In the genomic region with DNA sequence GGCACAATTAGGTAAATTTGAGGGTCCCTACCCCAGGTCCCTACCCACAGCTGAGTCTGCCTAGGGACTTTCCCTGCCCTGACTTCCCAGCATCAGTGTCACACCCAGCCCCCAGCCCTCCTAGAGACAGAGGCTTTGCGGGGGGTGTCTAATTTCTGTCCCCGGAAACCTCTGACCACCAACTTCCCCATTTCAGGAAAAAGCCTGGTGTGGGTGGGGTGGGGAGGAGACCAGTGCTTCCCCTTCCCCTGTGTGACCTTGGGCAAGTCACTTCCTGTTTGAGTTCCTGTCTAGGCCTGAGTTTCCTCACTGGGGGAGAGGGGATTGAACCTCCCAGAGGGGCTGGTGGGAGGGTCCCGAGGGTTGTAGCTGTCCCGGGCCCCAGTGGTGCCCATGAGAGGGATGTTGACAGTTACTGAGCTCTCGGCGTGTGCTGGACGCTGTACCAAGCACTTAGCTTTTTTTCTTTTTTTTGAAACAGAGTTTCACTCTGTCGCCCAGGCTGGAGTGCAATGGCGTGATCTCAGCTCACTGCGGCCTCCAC, we compare ENCODE assay signal across 8 cellular contexts. TPM values are rescaled to one million over a fixed set of nuclear protein-coding genes. Genes with fewer than 3 reads are reported as not detected.
DNase-seq lines count a peak whose midpoint lies in the region; ATAC-seq lines count a peak whose summit lies in the region.

No MANE protein-coding gene starts in this region.

- peak overlapping the region; percentile 37 for H3K4me3 Mint-ChIP-seq in activated naive CD8-positive, alpha-beta T cell treated with anti-CD3 and anti-CD28 coated beads, Interleukin-2, amount 50 U/mL, for 24 hours

- no peaks in the 10 kb centered on the region for H3K27me3 Mint-ChIP-seq in activated naive CD8-positive, alpha-beta T cell treated with anti-CD3 and anti-CD28 coated beads, Interleukin-2, amount 50 U/mL, for 24 hours

- DNase-seq in Karpas-422 (peak; percentile 84), midbrain (lab: John Stamatoyannopoulos, UW) (peak; percentile 24), 8988T (no peak), AG20443 (ENCODE audit: low spot score) (no peak), NCI-H2081 treated with DMSO at 0.1 percent for 48 hours (lab: John Stamatoyannopoulos, UW) (no peak)
- DNase-seq in activated naive CD8-positive, alpha-beta T cell treated with anti-CD3 and anti-CD28 coated beads, Interleukin-2, amount 50 U/mL, for 24 hours, result peak; percentile 48
- DNase-seq in central memory CD4-positive, alpha-beta T cell, result no peak

- H3K27ac Mint-ChIP-seq in activated naive CD8-positive, alpha-beta T cell treated with anti-CD3 and anti-CD28 coated beads, Interleukin-2, amount 50 U/mL, for 24 hours, result peak overlapping the region; percentile 76

- H3K27ac ChIP-seq in BLaER1 (peak overlapping the region; percentile 51; the same call in 1 of the 2 replicates), Karpas-422 (ENCODE audit: low read length) (peak overlapping the region; percentile 74)

- ATAC-seq in activated naive CD8-positive, alpha-beta T cell treated with anti-CD3 and anti-CD28 coated beads, Interleukin-2, amount 50 U/mL, for 24 hours, result peak; percentile 55

- no peak overlapping the region for H3K4me3 ChIP-seq in BLaER1
- peak overlapping the region; percentile 31; the same call in 1 of the 2 replicates for H3K4me3 ChIP-seq in Karpas-422 (ENCODE audit: low read length)

- peaks cover 90% of the 10 kb centered on the region for H4K20me1 ChIP-seq in BLaER1
- H4K20me1 ChIP-seq in Karpas-422 (ENCODE audit: insufficient read depth, low read depth, low read length), result 0 out of 2 replicates have a peak, but pooled peaks cover 2% of the 10 kb centered on the region

- H3K4me2 ChIP-seq in BLaER1 (peak overlapping the region; percentile 59), Karpas-422 (ENCODE audit: low read depth, low read length, poor library complexity, severe bottlenecking) (peak overlapping the region; percentile 60)

- peaks cover 33% of the 10 kb centered on the region for H3K36me3 Mint-ChIP-seq in activated naive CD8-positive, alpha-beta T cell treated with anti-CD3 and anti-CD28 coated beads, Interleukin-2, amount 50 U/mL, for 24 hours (ENCODE audit: low read depth)

- H3K9ac ChIP-seq in BLaER1, result no peak overlapping the region
- H3K9ac ChIP-seq in Karpas-422 (ENCODE audit: low read length), result peak overlapping the region; percentile 51

- H3K4me1 ChIP-seq in BLaER1, result peaks cover 72% of the 10 kb centered on the region
- H3K4me1 ChIP-seq in Karpas-422 (ENCODE audit: low read length), result peaks cover 37% of the 10 kb centered on the region

- peaks cover 58% of the 10 kb centered on the region for H3K79me2 ChIP-seq in Karpas-422 (ENCODE audit: low read length)

- no peaks in the 10 kb centered on the region for H3K9me3 Mint-ChIP-seq in activated naive CD8-positive, alpha-beta T cell treated with anti-CD3 and anti-CD28 coated beads, Interleukin-2, amount 50 U/mL, for 24 hours

- no peaks in the 10 kb centered on the region for H3K27me3 ChIP-seq in BLaER1
- H3K27me3 ChIP-seq in Karpas-422 (ENCODE audit: low read length), result no peaks in the 10 kb centered on the region

- H3K4me1 Mint-ChIP-seq in activated naive CD8-positive, alpha-beta T cell treated with anti-CD3 and anti-CD28 coated beads, Interleukin-2, amount 50 U/mL, for 24 hours, result peaks cover 60% of the 10 kb centered on the region

- H3K36me3 ChIP-seq in BLaER1 (peaks cover 26% of the 10 kb centered on the region), Karpas-422 (ENCODE audit: insufficient read depth, low read length) (peaks cover 8% of the 10 kb centered on the region; the same call in 1 of the 2 replicates)

- H3K9me3 ChIP-seq in BLaER1 (no peaks in the 10 kb centered on the region), Karpas-422 (ENCODE audit: low read length) (no peaks in the 10 kb centered on the region)

- no peak overlapping the region for H2AFZ ChIP-seq in Karpas-422 (ENCODE audit: low read length)

- no peaks in the 10 kb centered on the region for H3K9me2 ChIP-seq in Karpas-422 (replicated peaks; ENCODE audit: insufficient read depth, low read length)

RNA-seq across cellular contexts. Expression of gene VASP, which starts 7.9 kb away (rescaled TPM):
- total RNA-seq in Karpas-422 (2014; rRNA removed; shearing (Covaris generic); ENCODE audit: low replicate concordance), result 77.9 and 97.9 TPM in 2 replicates

RNA-seq across cellular contexts. Expression of gene PPM1N, which starts 16.9 kb away (rescaled TPM):
- total RNA-seq in Karpas-422 (2014; rRNA removed; shearing (Covaris generic); ENCODE audit: low replicate concordance), result 0.71 and 8.0 TPM in 2 replicates

RNA-seq across cellular contexts. Expression of gene RTN2, which starts 18.3 kb away (rescaled TPM):
- total RNA-seq in Karpas-422 (2014; rRNA removed; shearing (Covaris generic); ENCODE audit: low replicate concordance), result 3.1 and 4.6 TPM in 2 replicates

RNA-seq across cellular contexts. Expression of gene FOSB, which starts 47.4 kb away (rescaled TPM):
- 2.5 and 4.0 TPM in 2 replicates for total RNA-seq in Karpas-422 (2014; rRNA removed; shearing (Covaris generic); ENCODE audit: low replicate concordance)

Comparison
In these comparisons a context has a peak if more than half of its experiments do, and no peak if none do; other contexts are left out.
1. DNase-seq: peak in Karpas-422 (single experiment), activated naive CD8-positive, alpha-beta T cell treated with anti-CD3 and anti-CD28 coated beads, Interleukin-2, amount 50 U/mL, for 24 hours (single experiment) and midbrain (single experiment); none in central memory CD4-positive, alpha-beta T cell (single experiment), 8988T (single experiment), AG20443 (single experiment) and NCI-H2081 treated with DMSO at 0.1 percent for 48 hours (single experiment).